Comparison of ENCODE assay signal across 21 cellular contexts in genomic region chr12:7012024-7012607, GRCh38.
"Had no signal": no experiment of that assay in that cellular context is flagged by ENCODE, and none has a peak within 500 bp of the region (broad histone marks: within the 10 kb centered on the region; RNA-seq: fewer than 3 reads in every experiment).

No MANE protein-coding gene starts in this region.

- H3K36me3 ChIP-seq: thoracic aorta, vagina had no signal

- ATAC-seq: foreskin keratinocyte; naive thymus-derived CD8-positive, alpha-beta T cell; stimulated activated naive B cell treated with anti-CD40 and anti-IgM and Interleukin-4, amounts not matched to agents 10 μg/mL and 1 μg/mL and 100 μg/mL, for 72 hours had no signal

- DNase-seq: activated CD4-positive, alpha-beta T cell treated with anti-CD3 and anti-CD28 coated beads for 1 hour; activated CD4-positive, alpha-beta T cell treated with anti-CD3 and anti-CD28 coated beads, Interleukin-2, amount 50 U/mL, for 1 hour; activated CD8-positive, alpha-beta memory T cell treated with anti-CD3 and anti-CD28 coated beads for 24 hours; activated CD8-positive, alpha-beta memory T cell treated with anti-CD3 and anti-CD28 coated beads, Interleukin-2, amount 50 U/mL, for 4 hours; activated naive CD4-positive, alpha-beta T cell; activated naive CD8-positive, alpha-beta T cell treated with anti-CD3 and anti-CD28 coated beads, Interleukin-2, amount 10 ng/mL, durations not matched to agents 7 days and 5 days; activated T-cell treated with anti-CD3 and anti-CD28 coated beads, Interleukin-2, amount 50 U/mL, for 24 hours; amygdala; effector memory CD4-positive, alpha-beta T cell; foreskin keratinocyte; glutamatergic neuron; hypothalamus; lower lobe of right lung; naive thymus-derived CD8-positive, alpha-beta T cell; stimulated activated CD4-positive, alpha-beta T cell treated with anti-CD3 and anti-CD28 coated beads, Interleukin-1b, Interleukin-23, amount 100 ng/mL, for 48 hours; stimulated activated naive B cell treated with anti-CD40 and anti-IgM and Interleukin-4, amounts not matched to agents 10 μg/mL and 1 μg/mL and 100 μg/mL, for 72 hours; T-helper 1 cell had no signal

- H3K4me3 ChIP-seq: lower lobe of right lung, thoracic aorta, vagina had no signal

- H3K27me3 ChIP-seq: foreskin keratinocyte, vagina had no signal

- FAIRE-seq: colon, TTC549 had no signal

- H3K9me3 ChIP-seq: lower lobe of right lung, thoracic aorta, vagina had no signal

- H3K27ac ChIP-seq: foreskin keratinocyte, lower lobe of right lung, thoracic aorta, vagina had no signal
